Comparison of ENCODE assay signal across 8 cellular contexts in genomic region chr17:7988750-7989178, GRCh38. TPM values are rescaled to one million over a fixed set of nuclear protein-coding genes. Genes with fewer than 3 reads are reported as not detected.
DNase-seq lines count a peak whose midpoint lies in the region; ATAC-seq, FAIRE-seq and TF ChIP-seq lines count a peak whose summit lies in the region.

No MANE protein-coding gene starts in this region.

- peak; percentile 44 for FAIRE-seq in K562 (lab: Jason Lieb, UNC)

- peak overlapping the region; percentile 75 for H2AFZ ChIP-seq in K562 (ENCODE audit: low read depth, low read length)

- H3K4me1 ChIP-seq in SJCRH30: no peaks in the 10 kb centered on the region
- peaks cover 0 to 11% of the 10 kb centered on the region in 2 experiments; a peak in 2 of 5 replicates for H3K4me1 ChIP-seq in K562 (replicated peaks in 1 of 2; ENCODE audit: control insufficient read depth in 2 of 2, insufficient read depth in 2 of 2, low read length in 2 of 2)

- in situ Hi-C loops in K562 (cut with MboI): loop anchor here (5.0 to 10.0 kb wide), 2 partner anchors 71 to 244 kb away; partner anchors contain the start of gene RNF227

- H3K4me3 Mint-ChIP-seq in immature natural killer cell: peak overlapping the region; percentile 34 to 88 (median 57)

- intact Hi-C loops in K562 (cut with micrococcal nuclease): loop anchor here (1.0 kb wide), 2 partner anchors 75 to 126 kb away; no protein-coding TSS in a partner anchor

- H3K9me3 ChIP-seq in SJCRH30 (replicated peaks) (no peaks in the 10 kb centered on the region), K562 (replicated peaks; ENCODE audit: control insufficient read depth, insufficient read depth, low read depth, low read length) (no peaks in the 10 kb centered on the region)

- no peaks in the 10 kb centered on the region for H3K9me1 ChIP-seq in K562 (ENCODE audit: control insufficient read depth, insufficient read depth, low read length)

- no peak for TF ChIP-seq POLR2A in K562 (conservative IDR thresholded peaks at IDR 0.05)

- BruUV-seq in K562 (replicated peaks; lab: Mats Ljungman, UMichigan): no TSS peak

- no peaks in the 10 kb centered on the region for H4K20me1 ChIP-seq in K562 (replicated peaks; ENCODE audit: control insufficient read depth, insufficient read depth, low read length)

- H3K36me3 Mint-ChIP-seq in immature natural killer cell: no peaks in the 10 kb centered on the region

- H3K27me3 Mint-ChIP-seq in immature natural killer cell (ENCODE audit: low read depth in 3 of 3): peaks cover 4 to 12% (median 6%) of the 10 kb centered on the region in 3 donors

- TF ChIP-seq EP300 in K562 (IDR thresholded peaks at IDR 0.05; ENCODE audit: low read length): no peak

- peak; percentile 48 to 66 (median 61); a peak in 5 of 6 replicates for TF ChIP-seq CTCF in K562 (IDR thresholded peaks at IDR 0.05 in 2 of 3, conservative IDR thresholded peaks at IDR 0.05 in 1 of 3; ENCODE audit: insufficient read depth in 2 of 3, low read depth in 1 of 3, low read length in 3 of 3)

- no peak overlapping the region for H3K4me2 ChIP-seq in K562 (ENCODE audit: insufficient read depth, low read length)

- ATAC-seq in K562: peak; percentile 81
- no peak for ATAC-seq in GM18498 (IDR thresholded peaks at IDR 0.05; ENCODE audit: unreplicated experiment)

- H3K79me2 ChIP-seq in K562 (ENCODE audit: control insufficient read depth, insufficient read depth, low read length): no peaks in the 10 kb centered on the region

- no peaks in the 10 kb centered on the region for H3K9me3 Mint-ChIP-seq in immature natural killer cell

- CTCF ChIA-PET in K562 (lab: Yijun Ruan, JAX; ENCODE audit: low intra/inter-chr PET ratio): interaction anchor here (0.5 to 4.9 kb wide), 6 partner anchors 73 to 972 kb away, joined by 3 to 52 read pairs (median 10); partner anchors contain the start of gene RNF227

- WGBS in K562 (ENCODE audit: insufficient coverage, low coverage, missing lambda C conversion rate): 17% methylated on average over 5 of the region's 5 CpGs

- H3K27me3 ChIP-seq in SJCRH30 (no peaks in the 10 kb centered on the region), K562 (ENCODE audit: control insufficient read depth in 2 of 2, insufficient read depth in 2 of 2, low read length in 2 of 2) (peaks cover 8 to 37% of the 10 kb centered on the region in 2 experiments; a peak in 4 of 5 replicates)

- DNase-seq in NCI-H524 (lab: John Stamatoyannopoulos, UW): peak; percentile 12 to 68
- DNase-seq in NCI-H524 treated with DMSO at 0.1 percent for 48 hours (lab: John Stamatoyannopoulos, UW): no peak
- DNase-seq in MV-4-11 (lab: John Stamatoyannopoulos, UW): peak; percentile 85
- DNase-seq in SJCRH30: peak; percentile 54 to 88
- DNase-seq in K562 (ENCODE audit: extremely low read depth in 1 of 4, low spot score in 3 of 4): peak; percentile 44 to 82 (median 51)
- peak; percentile 74 to 80 (median 79) for DNase-seq in immature natural killer cell
- DNase-seq in stimulated activated CD4-positive, alpha-beta T cell treated with anti-CD3 and anti-CD28 coated beads, Interleukin-1b, Interleukin-23, amount 100 ng/mL, for 24 hours (ENCODE audit: low read depth in 4 of 4, low spot score in 1 of 4): peak in 3 of 4 experiments; percentile 25 to 60 (median 30)

- no peak overlapping the region for H3K27ac ChIP-seq in SJCRH30
- H3K27ac ChIP-seq in K562 (ENCODE audit: extremely low read depth, low read depth, low read length): no peak overlapping the region

- H3K27ac Mint-ChIP-seq in immature natural killer cell: peak overlapping the region; percentile 50 to 91 (median 82)

- POLR2A ChIA-PET in K562 (lab: Yijun Ruan, JAX): no interaction called here

- H3K9ac ChIP-seq in K562 (ENCODE audit: insufficient read depth in 1 of 2, low read depth in 2 of 2, low read length in 2 of 2): no peak overlapping the region

- no peak overlapping the region for H3K4me3 ChIP-seq in SJCRH30
- H3K4me3 ChIP-seq in K562: no peak overlapping the region

- H3K36me3 ChIP-seq in SJCRH30 (no peaks in the 10 kb centered on the region), K562 (ENCODE audit: control insufficient read depth, insufficient read depth, low read length) (no peaks in the 10 kb centered on the region)

- TF ChIP-seq RAD21 in K562 (CRISPR knock-in tag; conservative IDR thresholded peaks at IDR 0.05 in 1 of 2, IDR thresholded peaks at IDR 0.05 in 1 of 2): peak; percentile 76

- peaks cover 25 to 26% of the 10 kb centered on the region in 2 donors for H3K4me1 Mint-ChIP-seq in immature natural killer cell

RNA-seq across cellular contexts. Expression of gene GUCY2D, which starts 13.7 kb away (rescaled TPM):
- not detected in 2 replicates for total RNA-seq in SJCRH30 (2014; rRNA removed; shearing (Covaris generic))
- total RNA-seq in K562 (2011; cell fraction: chromatin; rRNA removed; ENCODE audit: low replicate concordance): not detected in 2 replicates
- not detected in 2 replicates for total RNA-seq in K562 (2011; cell fraction: nucleolus; rRNA removed)
- total RNA-seq in K562 (2011; cell fraction: nucleoplasm; rRNA removed): not detected in 2 replicates
- 0.05 TPM in 1 of 2 replicates, not detected in the other for total RNA-seq in K562 (2014; rRNA removed)
- total RNA-seq in K562 (2014; rRNA removed; fragmentation: Illumina TruSeq; extraction: Trizol): not detected in 2 replicates
- not detected in 2 replicates for total RNA-seq in K562 (2015; rRNA removed; fragmentation: Illumina TruSeq; extraction: Trizol)
- not detected in 2 replicates for total RNA-seq in K562 (2021)
- not detected in 2 replicates for polyA plus RNA-seq in K562 (2011; rRNA removed)
- polyA plus RNA-seq in K562 (2011; cell fraction: cytosol; rRNA removed): not detected in 2 replicates
- not detected in 2 replicates for polyA plus RNA-seq in K562 (2011; cell fraction: nucleus; rRNA removed)
- 0.26 TPM in 1 of 2 replicates, not detected in the other for polyA plus RNA-seq in K562 (2012)
- not detected in 2 replicates for polyA plus RNA-seq in K562 (2014; fragmentation: Illumina TruSeq; extraction: Trizol)
- polyA plus RNA-seq in K562 (2014; fragmentation: Nextera tagmentation; extraction: Ambion mirVana): not detected
- polyA plus RNA-seq in K562 (2014; rRNA removed): 0.03 TPM in 1 of 2 replicates, not detected in the other
- not detected in 2 replicates for polyA minus RNA-seq in K562 (2011; rRNA and poly(A)+ RNA removed)
- not detected in 2 replicates for polyA minus RNA-seq in K562 (2011; cell fraction: cytosol; rRNA and poly(A)+ RNA removed)
- not detected in 2 replicates for polyA minus RNA-seq in K562 (2011; cell fraction: nucleus; rRNA and poly(A)+ RNA removed)
- polyA plus RNA-seq in immature natural killer cell: not detected

RNA-seq across cellular contexts. Expression of gene ALOX15B, which starts 50.1 kb away (rescaled TPM):
- total RNA-seq in SJCRH30 (2014; rRNA removed; shearing (Covaris generic)): not detected in 2 replicates
- total RNA-seq in K562 (2011; cell fraction: chromatin; rRNA removed; ENCODE audit: low replicate concordance): not detected in 2 replicates
- not detected in 2 replicates for total RNA-seq in K562 (2011; cell fraction: nucleolus; rRNA removed)
- total RNA-seq in K562 (2011; cell fraction: nucleoplasm; rRNA removed): not detected in 2 replicates
- not detected in 2 replicates for total RNA-seq in K562 (2014; rRNA removed)
- total RNA-seq in K562 (2014; rRNA removed; fragmentation: Illumina TruSeq; extraction: Trizol): not detected in 2 replicates
- total RNA-seq in K562 (2015; rRNA removed; fragmentation: Illumina TruSeq; extraction: Trizol): not detected in 2 replicates
- total RNA-seq in K562 (2021): 0.04 and 0.07 TPM in 2 replicates
- polyA plus RNA-seq in K562 (2011; rRNA removed): not detected in 2 replicates
- polyA plus RNA-seq in K562 (2011; cell fraction: cytosol; rRNA removed): not detected in 2 replicates
- not detected in 2 replicates for polyA plus RNA-seq in K562 (2011; cell fraction: nucleus; rRNA removed)
- polyA plus RNA-seq in K562 (2012): not detected in 2 replicates
- polyA plus RNA-seq in K562 (2014; fragmentation: Illumina TruSeq; extraction: Trizol): not detected in 2 replicates
- not detected for polyA plus RNA-seq in K562 (2014; fragmentation: Nextera tagmentation; extraction: Ambion mirVana)
- polyA plus RNA-seq in K562 (2014; rRNA removed): not detected in 2 replicates
- not detected in 2 replicates for polyA minus RNA-seq in K562 (2011; rRNA and poly(A)+ RNA removed)
- not detected in 2 replicates for polyA minus RNA-seq in K562 (2011; cell fraction: cytosol; rRNA and poly(A)+ RNA removed)
- polyA minus RNA-seq in K562 (2011; cell fraction: nucleus; rRNA and poly(A)+ RNA removed): not detected in 2 replicates
- polyA plus RNA-seq in immature natural killer cell: not detected

RNA-seq across cellular contexts. Expression of gene CNTROB, which starts 56.8 kb away (rescaled TPM):
- 27.5 and 29.8 TPM in 2 replicates for total RNA-seq in SJCRH30 (2014; rRNA removed; shearing (Covaris generic))
- total RNA-seq in K562 (2011; cell fraction: chromatin; rRNA removed; ENCODE audit: low replicate concordance): 127 and 203 TPM in 2 replicates
- 99.0 and 106 TPM in 2 replicates for total RNA-seq in K562 (2011; cell fraction: nucleolus; rRNA removed)
- total RNA-seq in K562 (2011; cell fraction: nucleoplasm; rRNA removed): 91.2 and 111 TPM in 2 replicates
- total RNA-seq in K562 (2014; rRNA removed) (20.0 and 20.7 TPM in 2 replicates), K562 (2014; rRNA removed; fragmentation: Illumina TruSeq; extraction: Trizol) (18.2 and 19.0 TPM in 2 replicates), K562 (2015; rRNA removed; fragmentation: Illumina TruSeq; extraction: Trizol) (23.0 and 26.0 TPM in 2 replicates), K562 (2021) (28.9 and 33.1 TPM in 2 replicates)
- polyA plus RNA-seq in K562 (2011; rRNA removed) (28.5 and 32.9 TPM in 2 replicates), K562 (2014; fragmentation: Illumina TruSeq; extraction: Trizol) (31.8 and 33.3 TPM in 2 replicates), K562 (2014; fragmentation: Nextera tagmentation; extraction: Ambion mirVana) (1 to 10 TPM; 1.9 to 2.3 TPM), K562 (2014; rRNA removed) (23.5 and 33.3 TPM in 2 replicates), immature natural killer cell (10 to 100 TPM in 1 of 3 donors, 1 to 10 TPM in 2; 1.8 to 14.4 (median 8.3) TPM)
- 23.3 and 30.2 TPM in 2 replicates for polyA plus RNA-seq in K562 (2011; cell fraction: cytosol; rRNA removed)
- polyA plus RNA-seq in K562 (2011; cell fraction: nucleus; rRNA removed): 114 and 159 TPM in 2 replicates
- 29.1 and 41.4 TPM in 2 replicates for polyA plus RNA-seq in K562 (2012)
- 13.9 and 15.9 TPM in 2 replicates for polyA minus RNA-seq in K562 (2011; rRNA and poly(A)+ RNA removed)
- 10.6 and 12.8 TPM in 2 replicates for polyA minus RNA-seq in K562 (2011; cell fraction: cytosol; rRNA and poly(A)+ RNA removed)
- 30.6 and 40.9 TPM in 2 replicates for polyA minus RNA-seq in K562 (2011; cell fraction: nucleus; rRNA and poly(A)+ RNA removed)

RNA-seq across cellular contexts. Expression of gene TRAPPC1, which starts 57.0 kb away (rescaled TPM):
- total RNA-seq in SJCRH30 (2014; rRNA removed; shearing (Covaris generic)): 36.5 and 38.8 TPM in 2 replicates
- 20.3 and 31.8 TPM in 2 replicates for total RNA-seq in K562 (2011; cell fraction: chromatin; rRNA removed; ENCODE audit: low replicate concordance)
- total RNA-seq in K562 (2011; cell fraction: nucleolus; rRNA removed): 24.6 and 25.7 TPM in 2 replicates
- total RNA-seq in K562 (2011; cell fraction: nucleoplasm; rRNA removed): 26.6 and 31.8 TPM in 2 replicates
- total RNA-seq in K562 (2014; rRNA removed) (18.3 and 21.9 TPM in 2 replicates), K562 (2014; rRNA removed; fragmentation: Illumina TruSeq; extraction: Trizol) (11.7 and 15.4 TPM in 2 replicates), K562 (2015; rRNA removed; fragmentation: Illumina TruSeq; extraction: Trizol) (11.9 and 13.4 TPM in 2 replicates), K562 (2021) (59.2 and 64.5 TPM in 2 replicates)
- polyA plus RNA-seq in K562 (2011; rRNA removed) (36.2 and 47.0 TPM in 2 replicates), K562 (2014; fragmentation: Illumina TruSeq; extraction: Trizol) (79.0 and 82.8 TPM in 2 replicates), K562 (2014; fragmentation: Nextera tagmentation; extraction: Ambion mirVana) (10 to 100 TPM; 33.2 to 39.8 TPM), K562 (2014; rRNA removed) (44.6 and 52.6 TPM in 2 replicates), immature natural killer cell (100 to 1,000 TPM; 233 to 379 (median 288) TPM)
- polyA plus RNA-seq in K562 (2011; cell fraction: cytosol; rRNA removed): 109 and 114 TPM in 2 replicates
- 33.4 and 42.9 TPM in 2 replicates for polyA plus RNA-seq in K562 (2011; cell fraction: nucleus; rRNA removed)
- polyA plus RNA-seq in K562 (2012): 79.6 and 103 TPM in 2 replicates
- polyA minus RNA-seq in K562 (2011; rRNA and poly(A)+ RNA removed): 55.9 and 63.0 TPM in 2 replicates
- polyA minus RNA-seq in K562 (2011; cell fraction: cytosol; rRNA and poly(A)+ RNA removed): 32.4 and 38.7 TPM in 2 replicates
- polyA minus RNA-seq in K562 (2011; cell fraction: nucleus; rRNA and poly(A)+ RNA removed): 10.9 and 14.4 TPM in 2 replicates

RNA-seq across cellular contexts. Expression of gene KCNAB3, which starts 59.1 kb away (rescaled TPM):
- total RNA-seq in SJCRH30 (2014; rRNA removed; shearing (Covaris generic)): 0.61 and 0.73 TPM in 2 replicates
- 14.8 and 28.1 TPM in 2 replicates for total RNA-seq in K562 (2011; cell fraction: chromatin; rRNA removed; ENCODE audit: low replicate concordance)
- 13.9 and 14.7 TPM in 2 replicates for total RNA-seq in K562 (2011; cell fraction: nucleolus; rRNA removed)
- 9.6 and 13.6 TPM in 2 replicates for total RNA-seq in K562 (2011; cell fraction: nucleoplasm; rRNA removed)
- total RNA-seq in K562 (2014; rRNA removed): 0.37 and 1.3 TPM in 2 replicates
- 0.70 and 0.76 TPM in 2 replicates for total RNA-seq in K562 (2014; rRNA removed; fragmentation: Illumina TruSeq; extraction: Trizol)
- total RNA-seq in K562 (2015; rRNA removed; fragmentation: Illumina TruSeq; extraction: Trizol): 0.57 and 0.69 TPM in 2 replicates
- 1.7 and 2.5 TPM in 2 replicates for total RNA-seq in K562 (2021)
- 1.1 and 2.0 TPM in 2 replicates for polyA plus RNA-seq in K562 (2011; rRNA removed)
- polyA plus RNA-seq in K562 (2011; cell fraction: cytosol; rRNA removed): 0.61 and 0.74 TPM in 2 replicates
- 17.8 and 23.2 TPM in 2 replicates for polyA plus RNA-seq in K562 (2011; cell fraction: nucleus; rRNA removed)
- 1.8 and 4.0 TPM in 2 replicates for polyA plus RNA-seq in K562 (2012)
- 0.61 and 1.4 TPM in 2 replicates for polyA plus RNA-seq in K562 (2014; fragmentation: Illumina TruSeq; extraction: Trizol)
- under 1 TPM; 0.03 to 0.17 TPM for polyA plus RNA-seq in K562 (2014; fragmentation: Nextera tagmentation; extraction: Ambion mirVana)
- polyA plus RNA-seq in K562 (2014; rRNA removed): 1.0 and 2.1 TPM in 2 replicates
- 0.66 and 0.81 TPM in 2 replicates for polyA minus RNA-seq in K562 (2011; rRNA and poly(A)+ RNA removed)
- not detected in 2 replicates for polyA minus RNA-seq in K562 (2011; cell fraction: cytosol; rRNA and poly(A)+ RNA removed)
- 2.7 and 3.3 TPM in 2 replicates for polyA minus RNA-seq in K562 (2011; cell fraction: nucleus; rRNA and poly(A)+ RNA removed)
- polyA plus RNA-seq in immature natural killer cell: under 1 TPM in 2 of 3 donors, not detected in 1; 0.15 to 0.26 TPM
